13 cellular contexts compared by ENCODE assay signal in the genomic region with DNA sequence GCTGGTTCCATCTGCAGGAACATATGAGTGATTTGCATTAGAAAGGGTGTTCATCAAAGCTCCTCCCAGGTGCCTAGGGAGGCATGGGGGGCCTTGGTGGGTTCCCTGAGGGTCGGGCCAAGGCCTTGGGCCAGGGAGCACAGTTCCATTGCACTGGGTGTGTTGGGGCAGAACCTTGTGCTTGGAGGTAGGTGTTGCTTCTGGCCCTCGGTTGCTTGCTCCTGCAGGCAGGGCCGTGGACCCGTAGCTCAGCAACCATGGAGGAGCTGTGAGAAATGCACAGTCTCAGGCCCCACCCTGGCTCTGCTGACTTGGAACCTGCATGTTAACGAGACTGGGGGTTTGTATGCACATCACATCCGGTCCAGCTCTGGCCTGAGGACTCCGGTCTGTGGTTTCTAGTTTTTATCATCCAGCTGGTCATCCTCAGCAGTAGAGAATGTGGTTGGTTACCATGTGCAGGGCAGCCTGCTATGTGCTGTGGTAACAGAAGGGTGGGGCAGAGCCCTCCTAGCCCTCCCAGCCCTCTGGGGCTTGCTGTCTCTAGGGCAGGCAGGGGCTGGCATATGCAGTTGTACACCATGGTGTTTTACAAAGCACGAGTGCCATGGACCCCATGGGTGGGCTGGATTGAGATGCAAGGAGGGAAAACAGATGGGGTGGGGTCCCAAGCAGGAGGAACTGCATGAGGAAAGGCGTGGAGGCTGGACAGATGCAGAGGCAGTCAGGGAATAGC.
DNase-seq lines count a peak whose midpoint lies in the region; ATAC-seq, FAIRE-seq and TF ChIP-seq lines count a peak whose summit lies in the region.
"Had no signal": no experiment of that assay in that cellular context is flagged by ENCODE, and none has a peak within 500 bp of the region (broad histone marks: within the 10 kb centered on the region; RNA-seq: fewer than 3 reads in every experiment).

No MANE protein-coding gene starts in this region.

- no peak for FAIRE-seq in RCC 7860 (lab: Jason Lieb, UNC)
- FAIRE-seq in H1 (lab: Jason Lieb, UNC) = no peak

- H3T11ph ChIP-seq in H9 (ENCODE audit: low read length) = no peak overlapping the region

- no peak for TF ChIP-seq POLR2A in H1 (IDR thresholded peaks at IDR 0.05; ENCODE audit: control extremely low read depth in 1 of 2, low read depth in 2 of 2, low read length in 2 of 2)
- TF ChIP-seq POLR2A in sigmoid colon (IDR thresholded peaks at IDR 0.05) = no peak

- H2AFZ ChIP-seq in H1 (ENCODE audit: low read length) (no peak overlapping the region), H9 (ENCODE audit: low read length) (no peak overlapping the region), PC-9 (no peak overlapping the region)

- no peak for DNase-seq in T-helper 2 cell treated with Interferon-gamma antibody and Interleukin-4, amounts not matched to agents 5 μg/mL and 100 μg/mL, for 36 hours (ENCODE audit: low spot score)
- DNase-seq in T-helper 2 cell = no peak
- peak; percentile 27 for DNase-seq in RCC 7860 (ENCODE audit: low spot score)
- peak in 1 of 2 experiments; percentile 40 for DNase-seq in H1 (ENCODE audit: low read depth in 1 of 2, low spot score in 2 of 2)
- peak; percentile 43 for DNase-seq in sigmoid colon
- no peak for DNase-seq in H9
- DNase-seq in PC-9 = no peak
- DNase-seq: activated CD4-positive, alpha-beta T cell treated with anti-CD3 and anti-CD28 coated beads, Interleukin-2, amount 10 ng/mL, durations not matched to agents 24 days and 14 days; gastrocnemius medialis; NCI-H1048; stimulated activated CD4-positive, alpha-beta T cell treated with anti-CD3 and anti-CD28 coated beads, Interleukin-12 subunit alpha, Interleukin-12 subunit beta, amount 100 ng/mL, for 4 hours had no signal

- H3K56ac ChIP-seq in H1 (replicated peaks; ENCODE audit: insufficient read length, low read depth, low read length) (no peak overlapping the region), H9 (ENCODE audit: insufficient read length, low read depth, low read length) (no peak overlapping the region)

- H4K5ac ChIP-seq in H1 (ENCODE audit: insufficient read length, low read depth, low read length) (no peak overlapping the region), H9 (ENCODE audit: insufficient read length, low read depth, low read length) (no peak overlapping the region)

- no peak overlapping the region for H3K27ac ChIP-seq in H1 (ENCODE audit: low read depth, low read length)
- H3K27ac ChIP-seq in sigmoid colon = no peak overlapping the region
- H3K27ac ChIP-seq in H9 (ENCODE audit: insufficient read length, low read depth, low read length) = no peak overlapping the region
- no peak overlapping the region for H3K27ac ChIP-seq in PC-9
- H3K27ac ChIP-seq: gastrocnemius medialis had no signal

- no TSS peak for BruUV-seq in PC-9 (replicated peaks; lab: Mats Ljungman, UMichigan)

- intact Hi-C loops in sigmoid colon (cut with DNase I) = no loop called here
- intact Hi-C loops in PC-9 (cut with micrococcal nuclease; ENCODE audit: unreplicated experiment) = no loop called here

- no peaks in the 10 kb centered on the region for H3K9me3 Mint-ChIP-seq in T-helper 2 cell treated with Interferon-gamma antibody and Interleukin-4, amounts not matched to agents 5 μg/mL and 100 μg/mL, for 36 hours
- H3K9me3 Mint-ChIP-seq in H9 = no peaks in the 10 kb centered on the region
- H3K9me3 Mint-ChIP-seq: activated CD4-positive, alpha-beta T cell treated with anti-CD3 and anti-CD28 coated beads, Interleukin-2, amount 10 ng/mL, durations not matched to agents 24 days and 14 days had no signal

- H3K9me3 ChIP-seq in H1 (ENCODE audit: insufficient read depth in 2 of 2, low read depth in 1 of 2, low read length in 1 of 2) (no peaks in the 10 kb centered on the region), sigmoid colon (no peaks in the 10 kb centered on the region), H9 (ENCODE audit: control insufficient read depth, low read depth, low read length) (no peaks in the 10 kb centered on the region), PC-9 (ENCODE audit: insufficient read depth, low read depth) (no peaks in the 10 kb centered on the region)
- H3K9me3 ChIP-seq: gastrocnemius medialis had no signal

- H3K4me1 Mint-ChIP-seq in T-helper 2 cell treated with Interferon-gamma antibody and Interleukin-4, amounts not matched to agents 5 μg/mL and 100 μg/mL, for 36 hours (ENCODE audit: low read depth) = peaks cover 25% of the 10 kb centered on the region
- peaks cover 22 to 25% of the 10 kb centered on the region in 2 experiments for H3K4me1 Mint-ChIP-seq in H9

- TF ChIP-seq RAD21 in H1 (IDR thresholded peaks at IDR 0.05 in 1 of 2, conservative IDR thresholded peaks at IDR 0.05 in 1 of 2; ENCODE audit: low read depth in 2 of 2, low read length in 2 of 2) = no peak

- TF ChIP-seq CTCF in H1 (IDR thresholded peaks at IDR 0.05; ENCODE audit: control extremely low read depth in 1 of 3, insufficient read depth in 1 of 3, low read depth in 1 of 3, low read length in 3 of 3) (no peak), sigmoid colon (IDR thresholded peaks at IDR 0.05) (no peak), H9 (conservative IDR thresholded peaks at IDR 0.05) (no peak), PC-9 (conservative IDR thresholded peaks at IDR 0.05) (no peak)

- no peaks in the 10 kb centered on the region for H3K27me3 ChIP-seq in H1 (replicated peaks in 1 of 4; ENCODE audit: control insufficient read depth in 3 of 4, extremely low read depth in 1 of 4, insufficient read depth in 3 of 4, low read length in 3 of 4)
- peaks cover 0 to 14% (median 0%) of the 10 kb centered on the region in 3 donors for H3K27me3 ChIP-seq in sigmoid colon
- H3K27me3 ChIP-seq in H9 (ENCODE audit: insufficient read depth, low read length) = no peaks in the 10 kb centered on the region
- peaks cover 46% of the 10 kb centered on the region for H3K27me3 ChIP-seq in PC-9 (ENCODE audit: insufficient read depth, low read depth)
- H3K27me3 ChIP-seq: gastrocnemius medialis had no signal

- no peaks in the 10 kb centered on the region for H3K23me2 ChIP-seq in H1 (ENCODE audit: low read depth, low read length)
- H3K23me2 ChIP-seq in H9 (ENCODE audit: insufficient read length, low read depth, low read length, poor library complexity, severe bottlenecking) = no peaks in the 10 kb centered on the region

- no peak for ATAC-seq in HG03342 (IDR thresholded peaks at IDR 0.05; ENCODE audit: unreplicated experiment)
- ATAC-seq: gastrocnemius medialis had no signal

- H3K4me1 ChIP-seq in H1 (replicated peaks in 1 of 4; ENCODE audit: control insufficient read depth in 3 of 4, insufficient read depth in 4 of 4, low read length in 3 of 4) (peaks cover 0 to 15% (median 3%) of the 10 kb centered on the region in 4 experiments; a peak in 4 of 7 replicates), sigmoid colon (no peaks in the 10 kb centered on the region), H9 (ENCODE audit: insufficient read depth, low read length) (peaks cover 7% of the 10 kb centered on the region; the same call in 1 of the 2 replicates), PC-9 (replicated peaks; ENCODE audit: insufficient read depth) (no peaks in the 10 kb centered on the region)
- H3K4me1 ChIP-seq: gastrocnemius medialis had no signal

- H3K79me2 ChIP-seq in H1 (ENCODE audit: control insufficient read depth in 1 of 2, insufficient read depth in 2 of 2, low read length in 2 of 2) (no peaks in the 10 kb centered on the region), H9 (ENCODE audit: insufficient read depth, low read length) (no peaks in the 10 kb centered on the region), PC-9 (ENCODE audit: low read depth) (no peaks in the 10 kb centered on the region)

- H2BK15ac ChIP-seq in H1 (ENCODE audit: low read length) = peak overlapping the region; percentile 61; the same call in 1 of the 2 replicates
- no peak overlapping the region for H2BK15ac ChIP-seq in H9 (ENCODE audit: low read depth, low read length)

- no peak overlapping the region for H2BK12ac ChIP-seq in H1 (ENCODE audit: low read depth, low read length)
- no peak overlapping the region for H2BK12ac ChIP-seq in H9 (ENCODE audit: insufficient read length, low read depth, low read length)

- H2BK20ac ChIP-seq in H1 (ENCODE audit: low read length) (no peak overlapping the region), H9 (ENCODE audit: low read depth, low read length, poor library complexity, severe bottlenecking) (no peak overlapping the region)

- H4K20me1 ChIP-seq in H1 (replicated peaks in 1 of 2; ENCODE audit: control insufficient read depth in 1 of 2, insufficient read depth in 2 of 2, low read length in 2 of 2) (no peaks in the 10 kb centered on the region), H9 (ENCODE audit: control insufficient read depth, insufficient read depth, insufficient read length) (no peaks in the 10 kb centered on the region), PC-9 (ENCODE audit: insufficient read depth) (no peaks in the 10 kb centered on the region)

- H3K4ac ChIP-seq in H1 (replicated peaks; ENCODE audit: insufficient read length, low read depth, low read length) (no peak overlapping the region), H9 (ENCODE audit: low read depth, low read length) (no peak overlapping the region)

- H3K36me3 Mint-ChIP-seq in T-helper 2 cell treated with Interferon-gamma antibody and Interleukin-4, amounts not matched to agents 5 μg/mL and 100 μg/mL, for 36 hours (ENCODE audit: low read depth) = no peaks in the 10 kb centered on the region
- H3K36me3 Mint-ChIP-seq in H9 (ENCODE audit: insufficient read depth in 1 of 3, low read depth in 3 of 3) = no peaks in the 10 kb centered on the region; a peak in 2 of 7 replicates
- H3K36me3 Mint-ChIP-seq: mesothelial cell of epicardium had no signal

- H4K91ac ChIP-seq in H1 (replicated peaks; ENCODE audit: insufficient read length, low read length) = no peak overlapping the region
- H4K91ac ChIP-seq in H9 (ENCODE audit: insufficient read length, low read depth, low read length) = no peak overlapping the region

- H4K8ac ChIP-seq in H1 (ENCODE audit: extremely low read depth, insufficient read depth, low read length) (no peak overlapping the region; the same call in 1 of the 2 replicates), H9 (replicated peaks; ENCODE audit: insufficient read length, low read depth, low read length) (no peak overlapping the region)

- H3K4me2 ChIP-seq in H1 (ENCODE audit: insufficient read depth in 1 of 2, low read depth in 2 of 2, low read length in 2 of 2) = no peak overlapping the region
- H3K4me2 ChIP-seq in H9 (ENCODE audit: insufficient read depth, insufficient read length, low read length) = no peak overlapping the region
- H3K4me2 ChIP-seq in PC-9 = no peak overlapping the region

- H3K9me2 ChIP-seq in PC-9 (ENCODE audit: insufficient read depth) = no peaks in the 10 kb centered on the region

- no peaks in the 10 kb centered on the region for H3F3A ChIP-seq in PC-9 (ENCODE audit: insufficient read depth, low read depth)

- H3K23ac ChIP-seq in H1 (ENCODE audit: insufficient read length) (no peak overlapping the region), H9 (ENCODE audit: insufficient read length, low read depth, low read length) (no peak overlapping the region)

- 89% methylated on average over 9 of the region's 9 CpGs; no CpG with 5 or more reads in 1 of the 2 experiments for WGBS in H1 (ENCODE audit: extremely low coverage in 1 of 2, insufficient coverage in 1 of 2, insufficient read length in 1 of 2, insufficient replicate concordance in 2 of 2, low coverage in 1 of 2, low lambda C conversion rate in 2 of 2, missing lambda C conversion rate in 1 of 2), 2 experiments
- 62 to 69% methylated on average over 9 of the region's 9 CpGs for WGBS in sigmoid colon, 2 donors
- no CpG with 5 or more reads among the region's 9 CpGs for WGBS in H9 (ENCODE audit: extremely low coverage, insufficient read length, low lambda C conversion rate)

- H3K79me1 ChIP-seq in H1 (ENCODE audit: low read depth, low read length) (no peaks in the 10 kb centered on the region), H9 (ENCODE audit: insufficient read depth, low read depth, low read length, poor library complexity, severe bottlenecking) (no peaks in the 10 kb centered on the region)

- no peak overlapping the region for H3K27ac Mint-ChIP-seq in T-helper 2 cell treated with Interferon-gamma antibody and Interleukin-4, amounts not matched to agents 5 μg/mL and 100 μg/mL, for 36 hours
- no peak overlapping the region; a peak in 1 of 7 replicates for H3K27ac Mint-ChIP-seq in H9
- H3K27ac Mint-ChIP-seq: activated CD4-positive, alpha-beta T cell treated with anti-CD3 and anti-CD28 coated beads, Interleukin-2, amount 10 ng/mL, durations not matched to agents 24 days and 14 days had no signal

- H2BK120ac ChIP-seq in H1 (replicated peaks; ENCODE audit: low read depth, low read length) (no peak overlapping the region), H9 (ENCODE audit: low read depth, low read length, poor library complexity, severe bottlenecking) (no peak overlapping the region)

- 0 out of 2 replicates have a peak overlapping the region, but pooled peaks have one; percentile 72 for H2AK5ac ChIP-seq in H1 (ENCODE audit: low read depth, low read length)
- H2AK5ac ChIP-seq in H9 (ENCODE audit: insufficient read length, low read length) = no peak overlapping the region

- peaks cover 3% of the 10 kb centered on the region for H3K27me3 Mint-ChIP-seq in T-helper 2 cell treated with Interferon-gamma antibody and Interleukin-4, amounts not matched to agents 5 μg/mL and 100 μg/mL, for 36 hours (ENCODE audit: low read depth)
- H3K27me3 Mint-ChIP-seq in H9 (ENCODE audit: low read depth) = no peaks in the 10 kb centered on the region; the same call in 1 of the 2 replicates
- H3K27me3 Mint-ChIP-seq: activated CD4-positive, alpha-beta T cell treated with anti-CD3 and anti-CD28 coated beads, Interleukin-2, amount 10 ng/mL, durations not matched to agents 24 days and 14 days had no signal

- peak overlapping the region; percentile 30 for H3K4me3 Mint-ChIP-seq in T-helper 2 cell treated with Interferon-gamma antibody and Interleukin-4, amounts not matched to agents 5 μg/mL and 100 μg/mL, for 36 hours
- H3K4me3 Mint-ChIP-seq in H9 = no peak overlapping the region
- H3K4me3 Mint-ChIP-seq: activated CD4-positive, alpha-beta T cell treated with anti-CD3 and anti-CD28 coated beads, Interleukin-2, amount 10 ng/mL, durations not matched to agents 24 days and 14 days; mesothelial cell of epicardium had no signal

- CTCF ChIA-PET in H1 (lab: Charles Lee; ENCODE audit: partially characterized antibody) = interaction anchor here (0.5 to 1.6 kb wide), 13 partner anchors 12 to 146 kb away, joined by 3 to 6 read pairs (median 3); no protein-coding TSS in a partner anchor
- CTCF ChIA-PET in PC-9 (lab: Charles Lee) = no interaction called here

- H3K4me3 ChIP-seq in H1 (ENCODE audit: extremely low read depth in 1 of 4, insufficient read depth in 2 of 4, low read depth in 3 of 4, low read length in 4 of 4) (no peak overlapping the region), sigmoid colon (no peak overlapping the region), PC-9 (no peak overlapping the region)
- H3K4me3 ChIP-seq: gastrocnemius medialis had no signal

- H3K36me3 ChIP-seq in H1 (ENCODE audit: control insufficient read depth in 2 of 4, insufficient read depth in 4 of 4, low read length in 3 of 4) (no peaks in the 10 kb centered on the region), sigmoid colon (no peaks in the 10 kb centered on the region), PC-9 (ENCODE audit: low read depth) (no peaks in the 10 kb centered on the region)
- H3K36me3 ChIP-seq: gastrocnemius medialis had no signal

- 0 out of 2 replicates have a peak overlapping the region, but pooled peaks have one; percentile 24 for H2BK5ac ChIP-seq in H1 (ENCODE audit: low read depth, low read length)
- no peak overlapping the region for H2BK5ac ChIP-seq in H9 (ENCODE audit: insufficient read length, low read length)

- H3K18ac ChIP-seq in H1 (ENCODE audit: extremely low read depth, low read length) = no peak overlapping the region; the same call in 1 of the 2 replicates
- no peak overlapping the region for H3K18ac ChIP-seq in H9 (ENCODE audit: insufficient read length, low read depth, low read length)

- TF ChIP-seq EP300 in H1 (IDR thresholded peaks at IDR 0.05; ENCODE audit: borderline replicate concordance in 1 of 2, low read depth in 2 of 2, low read length in 2 of 2) (no peak), sigmoid colon (IDR thresholded peaks at IDR 0.05) (no peak)

- H3K14ac ChIP-seq in H1 (ENCODE audit: insufficient read length) (no peak overlapping the region), H9 (ENCODE audit: insufficient read depth, low read length) (no peak overlapping the region)

- POLR2A ChIA-PET in H1 (lab: Charles Lee; ENCODE audit: partially characterized antibody) (no interaction called here), PC-9 (lab: Charles Lee; ENCODE audit: unreplicated experiment) (no interaction called here)

- H3K9ac ChIP-seq in H1 (replicated peaks in 1 of 4; ENCODE audit: extremely low read depth in 1 of 4, low read depth in 3 of 4, low read length in 3 of 4) = no peak overlapping the region
- H3K9ac ChIP-seq in H9 (ENCODE audit: extremely low read depth, insufficient read length, low read length) = no peak overlapping the region

Comparison
In these comparisons a context has a peak if more than half of its experiments do, and no peak if none do; other contexts are left out.
1. DNase-seq: peak in RCC 7860 (single experiment) and sigmoid colon (single experiment); none in T-helper 2 cell treated with Interferon-gamma antibody and Interleukin-4, amounts not matched to agents 5 μg/mL and 100 μg/mL, for 36 hours (single experiment), T-helper 2 cell (0 of 5), H9 (single experiment) and PC-9 (0 of 2).